15 cellular contexts compared by ENCODE assay signal in genomic region chr6:88360203-88360797, GRCh38.
A peak's percentile ranks its signal among the peaks of the same experiment; 100 is the strongest.
DNase-seq lines count a peak whose midpoint lies in the region; ATAC-seq and TF ChIP-seq lines count a peak whose summit lies in the region.
"Had no signal": no experiment of that assay in that cellular context is flagged by ENCODE, and none has a peak within 500 bp of the region (broad histone marks: within the 10 kb centered on the region; RNA-seq: fewer than 3 reads in every experiment).

No MANE protein-coding gene starts in this region.

- peak; percentile 12 for ATAC-seq in body of pancreas
- ATAC-seq in GM18909 (IDR thresholded peaks at IDR 0.05; ENCODE audit: poor library complexity, unreplicated experiment): no peak
- ATAC-seq in GM18517 (IDR thresholded peaks at IDR 0.05; ENCODE audit: unreplicated experiment): no peak
- no peak for ATAC-seq in heart right ventricle

- TF ChIP-seq POLR2A in body of pancreas (IDR thresholded peaks at IDR 0.05): no peak

- H3K27ac ChIP-seq in ACC112 (ENCODE audit: low read depth, low read length): peak overlapping the region; percentile 99
- H3K27ac ChIP-seq in body of pancreas: no peak overlapping the region
- H3K27ac ChIP-seq in heart right ventricle: no peak overlapping the region
- H3K27ac ChIP-seq: ascending aorta, PC-9 had no signal

- intact Hi-C loops in body of pancreas (cut with DNase I) (no loop called here), heart right ventricle (cut with DNase I) (no loop called here)

- H3K4me3 ChIP-seq in ACC112 (ENCODE audit: low read depth, low read length) (no peak overlapping the region), body of pancreas (no peak overlapping the region), heart right ventricle (no peak overlapping the region)
- H3K4me3 ChIP-seq: ascending aorta, PC-9 had no signal

- no peaks in the 10 kb centered on the region for H3K79me2 ChIP-seq in ACC112 (ENCODE audit: control insufficient read depth, insufficient read depth, low read length, unreplicated experiment)

- no peaks in the 10 kb centered on the region for H3K27me3 ChIP-seq in ACC112 (ENCODE audit: insufficient read depth, low read length)
- no peaks in the 10 kb centered on the region for H3K27me3 ChIP-seq in body of pancreas
- no peaks in the 10 kb centered on the region for H3K27me3 ChIP-seq in heart right ventricle
- H3K27me3 ChIP-seq: ascending aorta had no signal

- H3K4me1 ChIP-seq in ACC112 (ENCODE audit: control insufficient read depth, insufficient read depth, low read length, unreplicated experiment): peaks cover 37% of the 10 kb centered on the region
- H3K4me1 ChIP-seq in body of pancreas: no peaks in the 10 kb centered on the region
- peaks cover 0 to 3% (median 0%) of the 10 kb centered on the region in 9 donors for H3K4me1 ChIP-seq in heart right ventricle
- H3K4me1 ChIP-seq: ascending aorta had no signal

- WGBS in body of pancreas, 2 donors: 17 to 25% methylated on average over 1 of the region's 1 CpG
- WGBS in heart right ventricle, 2 donors: 33 to 38% methylated on average over 1 of the region's 1 CpG

- no peak overlapping the region for H2AFZ ChIP-seq in ACC112 (ENCODE audit: low read length, unreplicated experiment)
- H2AFZ ChIP-seq: PC-9 had no signal

- TF ChIP-seq CTCF in body of pancreas (IDR thresholded peaks at IDR 0.05) (no peak), heart right ventricle (IDR thresholded peaks at IDR 0.05) (no peak)

- no peaks in the 10 kb centered on the region for H3K9me3 ChIP-seq in body of pancreas
- H3K9me3 ChIP-seq in heart right ventricle: no peaks in the 10 kb centered on the region
- H3K9me3 ChIP-seq: ascending aorta had no signal

- H3K36me3 ChIP-seq in ACC112 (ENCODE audit: insufficient read depth, low read length): no peaks in the 10 kb centered on the region
- H3K36me3 ChIP-seq in body of pancreas (replicated peaks in 1 of 2; ENCODE audit: insufficient read depth in 1 of 2, low read depth in 2 of 2): no peaks in the 10 kb centered on the region
- no peaks in the 10 kb centered on the region for H3K36me3 ChIP-seq in heart right ventricle
- H3K36me3 ChIP-seq: ascending aorta had no signal

- DNase-seq in NCI-H2227 (lab: John Stamatoyannopoulos, UW; ENCODE audit: unreplicated experiment): peak; percentile 60
- no peak for DNase-seq in body of pancreas
- DNase-seq in iris pigment epithelial cell (ENCODE audit: low read depth): peak; percentile 76
- no peak for DNase-seq in NCI-H69 (lab: John Stamatoyannopoulos, UW)
- DNase-seq in heart right ventricle: no peak
- DNase-seq: activated CD4-positive, alpha-beta T cell treated with anti-CD3 and anti-CD28 coated beads, Interleukin-2, amount 10 ng/mL, durations not matched to agents 7 days and 5 days; activated T-cell treated with anti-CD3 and anti-CD28 coated beads, Interleukin-2, amount 50 U/mL, for 48 hours; NCI-H1436; NCI-H510A; nucleus accumbens; PC-9 had no signal

Comparison
In these comparisons a context has a peak if more than half of its experiments do, and no peak if none do; other contexts are left out.
1. DNase-seq: peak in NCI-H2227 (single experiment) and iris pigment epithelial cell (single experiment); none in body of pancreas (0 of 4), NCI-H69 (single experiment) and heart right ventricle (0 of 2).